In genomic region chr11:14904745-14905103, GRCh38 we compare ENCODE assay signal across 8 cellular contexts. TPM values are rescaled to one million over a fixed set of nuclear protein-coding genes. Genes with fewer than 3 reads are reported as not detected.
DNase-seq lines count a peak whose midpoint lies in the region; ATAC-seq and TF ChIP-seq lines count a peak whose summit lies in the region.

No MANE protein-coding gene starts in this region.

- DNase-seq in GM13976 (ENCODE audit: low spot score) (peak; percentile 78), T-cell (peak; percentile 25 to 85 (median 72)), adrenal gland (peak; percentile 35 to 74 (median 66)), right cardiac atrium (peak; percentile 85 to 95 (median 94)), renal cortical epithelial cell (ENCODE audit: low read depth) (peak; percentile 72), uterus (peak; percentile 42 to 63), DMS153 (lab: John Stamatoyannopoulos, UW) (no peak)

- H3K4me3 Mint-ChIP-seq in T-cell = peak overlapping the region; percentile 91 to 92 (median 92)

- peak; percentile 80 for TF ChIP-seq CTCF in GM13976 (IDR thresholded peaks at IDR 0.05; ENCODE audit: borderline replicate concordance, control extremely low read depth, extremely low read depth, insufficient read depth, missing control alignments)
- peak; percentile 41 to 75 (median 61) for TF ChIP-seq CTCF in adrenal gland (IDR thresholded peaks at IDR 0.05)
- peak; percentile 56 to 78 (median 70) for TF ChIP-seq CTCF in uterus (IDR thresholded peaks at IDR 0.05)

- no peaks in the 10 kb centered on the region for H3K27me3 Mint-ChIP-seq in T-cell

- peaks cover 0 to 11% of the 10 kb centered on the region in 2 donors for H3K4me1 ChIP-seq in adrenal gland (replicated peaks in 1 of 2)
- no peaks in the 10 kb centered on the region for H3K4me1 ChIP-seq in right cardiac atrium (ENCODE audit: control insufficient read depth, insufficient read depth, low read length)
- peaks cover 0 to 12% of the 10 kb centered on the region in 2 donors for H3K4me1 ChIP-seq in uterus

- peak overlapping the region; percentile 85 to 94 for H3K27ac Mint-ChIP-seq in T-cell

- H3K27me3 ChIP-seq in adrenal gland (peaks cover 5% of the 10 kb centered on the region), right cardiac atrium (ENCODE audit: control insufficient read depth, insufficient read depth) (no peaks in the 10 kb centered on the region), uterus (no peaks in the 10 kb centered on the region)

- H3K9me3 ChIP-seq in adrenal gland (replicated peaks in 1 of 3) = no peaks in the 10 kb centered on the region
- H3K9me3 ChIP-seq in right cardiac atrium (ENCODE audit: control insufficient read depth, low read length) = no peaks in the 10 kb centered on the region
- H3K9me3 ChIP-seq in uterus = no peaks in the 10 kb centered on the region

- TF ChIP-seq POLR2A in adrenal gland (IDR thresholded peaks at IDR 0.05) (no peak), uterus (IDR thresholded peaks at IDR 0.05) (no peak)

- peak; percentile 32 for ATAC-seq in HG02981 (IDR thresholded peaks at IDR 0.05; ENCODE audit: unreplicated experiment)
- peak; percentile 58 to 63 (median 60) for ATAC-seq in T-cell (replicated peaks in 1 of 4)
- peak; percentile 91 for ATAC-seq in right cardiac atrium

- H3K4me3 ChIP-seq in adrenal gland (peak overlapping the region in 2 of 4 donors; percentile 29 to 59), right cardiac atrium (ENCODE audit: low read length) (peak overlapping the region; percentile 68), uterus (peak overlapping the region; percentile 38 to 39)

- no peak overlapping the region for H3K27ac ChIP-seq in adrenal gland
- no peak overlapping the region for H3K27ac ChIP-seq in right cardiac atrium (ENCODE audit: low read length)
- no peak overlapping the region for H3K27ac ChIP-seq in uterus

- no peaks in the 10 kb centered on the region for H3K36me3 Mint-ChIP-seq in T-cell

- POLR2A ChIA-PET in T-cell (lab: Charles Lee) = no interaction called here

- no peaks in the 10 kb centered on the region for H3K36me3 ChIP-seq in adrenal gland (replicated peaks in 1 of 2)
- no peaks in the 10 kb centered on the region for H3K36me3 ChIP-seq in uterus

- in situ Hi-C loops in GM13976 (cut with MboI; ENCODE audit: low sequenced_read_pairs, unreplicated experiment) = loop anchor here (10.0 kb wide), 1 partner anchor 110 kb away; no protein-coding TSS in a partner anchor

- H3K4me1 Mint-ChIP-seq in T-cell = peaks cover 40 to 46% (median 46%) of the 10 kb centered on the region in 3 donors

- H3K9me3 Mint-ChIP-seq in T-cell = no peaks in the 10 kb centered on the region

- intact Hi-C loops in adrenal gland (cut with DNase I) (loop anchor here (5.0 to 10.0 kb wide), 3 partner anchors 110 to 367 kb away; no protein-coding TSS in a partner anchor), right cardiac atrium (cut with DNase I) (loop anchor here (5.0 to 10.0 kb wide), 6 partner anchors 110 to 367 kb away; partner anchors contain the start of gene CALCB (in 2 of the 4)), uterus (cut with DNase I; ENCODE audit: low total_unique reads) (no loop called here)

- WGBS in adrenal gland, 4 donors = 10 to 44% (median 16%) methylated on average over 6 to 26 of the region's 26 CpGs
- 6% methylated on average over 26 of the region's 26 CpGs for WGBS in right cardiac atrium

- CTCF ChIA-PET in T-cell (lab: Charles Lee) = interaction anchor here (0.6 to 2.8 kb wide), 8 partner anchors 10 to 406 kb away, joined by 3 to 18 read pairs (median 6); partner anchors contain the start of gene CYP2R1 (in 1 of the 2)

RNA-seq across cellular contexts. Expression of gene CYP2R1, which starts 12.7 kb away (rescaled TPM):
- total RNA-seq in T-cell (10 to 100 TPM; 17.9 to 23.3 (median 19.1) TPM), adrenal gland (10 to 100 TPM in 1 of 8 donors, 1 to 10 TPM in 7; 5.7 to 17.9 (median 7.9) TPM), right cardiac atrium (1 to 10 TPM; 8.2 to 9.8 (median 9.0) TPM), renal cortical epithelial cell (13.8 and 16.0 TPM in 2 replicates), uterus (10 to 100 TPM in 3 of 4 donors, 1 to 10 TPM in 1; 5.6 to 20.6 (median 12.9) TPM)
- polyA plus RNA-seq in adrenal gland (10 to 100 TPM; 17.0 to 58.5 (median 19.9) TPM), right cardiac atrium (7.7 TPM)

Comparison
In these comparisons a context has a peak if more than half of its experiments do, and no peak if none do; other contexts are left out.
1. ATAC-seq: peak in every context shown above with its lines; median percentile 91 in right cardiac atrium; 60 in T-cell; 32 in HG02981.